9 cellular contexts compared by ENCODE assay signal in genomic region chr1:145690587-145691558, GRCh38. TPM values are rescaled to one million over a fixed set of nuclear protein-coding genes. Genes with fewer than 3 reads are reported as not detected.
DNase-seq lines count a peak whose midpoint lies in the region; ATAC-seq and TF ChIP-seq lines count a peak whose summit lies in the region.
"Had no signal": no experiment of that assay in that cellular context is flagged by ENCODE, and none has a peak within 500 bp of the region (broad histone marks: within the 10 kb centered on the region; RNA-seq: fewer than 3 reads in every experiment).

No MANE protein-coding gene starts in this region.

- no peaks in the 10 kb centered on the region for H3K27me3 Mint-ChIP-seq in endothelial cell (ENCODE audit: unreplicated experiment)

- H3K36me3 Mint-ChIP-seq in endothelial cell (ENCODE audit: low read depth, unreplicated experiment): no peaks in the 10 kb centered on the region

- TF ChIP-seq CTCF in choroid plexus epithelial cell (conservative IDR thresholded peaks at IDR 0.05; ENCODE audit: low read depth, low read length) (no peak), endothelial cell (IDR thresholded peaks at IDR 0.05; ENCODE audit: unreplicated experiment) (no peak)

- no peak overlapping the region for H3K4me3 Mint-ChIP-seq in endothelial cell (ENCODE audit: unreplicated experiment)

- peaks cover 3% of the 10 kb centered on the region for H3K4me1 Mint-ChIP-seq in endothelial cell (ENCODE audit: unreplicated experiment)

- H3K9ac ChIP-seq in NT2/D1 (ENCODE audit: insufficient read length, low read depth): no peak overlapping the region

- no peaks in the 10 kb centered on the region for H3K9me3 Mint-ChIP-seq in endothelial cell (ENCODE audit: unreplicated experiment)

- intact Hi-C loops in sciatic nerve (cut with DNase I): no loop called here

- H3K9me3 ChIP-seq in NT2/D1 (ENCODE audit: insufficient read depth, low read length): no peaks in the 10 kb centered on the region
- H3K9me3 ChIP-seq: neutrophil had no signal

- H3K27me3 ChIP-seq in NT2/D1 (ENCODE audit: insufficient read depth, insufficient read length): peaks cover 3% of the 10 kb centered on the region
- H3K27me3 ChIP-seq: neutrophil had no signal

- DNase-seq in EL: peak; percentile 73
- DNase-seq in NT2/D1 (ENCODE audit: low read depth, low spot score): peak; percentile 23
- peak; percentile 90 for DNase-seq in choroid plexus epithelial cell (ENCODE audit: low read depth)
- DNase-seq in sciatic nerve (ENCODE audit: low spot score): no peak
- DNase-seq in DMS153 treated with DMSO at 0.1 percent for 48 hours (lab: John Stamatoyannopoulos, UW; ENCODE audit: unreplicated experiment): no peak
- DNase-seq in endothelial cell (ENCODE audit: low spot score): no peak
- no peak for DNase-seq in D341Med (ENCODE audit: low spot score)

- no peaks in the 10 kb centered on the region for H3K4me1 ChIP-seq in NT2/D1 (ENCODE audit: insufficient read depth, insufficient read length)

- no peak overlapping the region for H3K27ac Mint-ChIP-seq in endothelial cell (ENCODE audit: unreplicated experiment)

- H3K36me3 ChIP-seq in NT2/D1 (ENCODE audit: insufficient read depth, insufficient read length, low read length): no peaks in the 10 kb centered on the region
- H3K36me3 ChIP-seq: neutrophil had no signal

- H3K4me3 ChIP-seq in NT2/D1 (ENCODE audit: insufficient read length, low read depth) (no peak overlapping the region), choroid plexus epithelial cell (ENCODE audit: low read depth, low read length) (no peak overlapping the region)

- ATAC-seq in GM21723 (IDR thresholded peaks at IDR 0.05; ENCODE audit: unreplicated experiment) (peak; percentile 78), sciatic nerve (peak; percentile 88)

RNA-seq across cellular contexts. Expression of gene PDZK1, which starts 16.3 kb away (rescaled TPM):
- total RNA-seq in sciatic nerve (0.58 TPM), endothelial cell (ENCODE audit: unreplicated experiment) (0.41 TPM)

RNA-seq across cellular contexts. Expression of gene CD160, which starts 28.4 kb away (rescaled TPM):
- 0.45 TPM for total RNA-seq in sciatic nerve
- total RNA-seq in endothelial cell (ENCODE audit: unreplicated experiment): not detected

Comparison
In these comparisons a context has a peak if more than half of its experiments do, and no peak if none do; other contexts are left out.
1. DNase-seq: peak in EL (single experiment), NT2/D1 (single experiment) and choroid plexus epithelial cell (single experiment); none in sciatic nerve (single experiment), DMS153 treated with DMSO at 0.1 percent for 48 hours (single experiment), endothelial cell (single experiment) and D341Med (single experiment).